ENCODE assay signal across 1 cellular context in the genomic region with DNA sequence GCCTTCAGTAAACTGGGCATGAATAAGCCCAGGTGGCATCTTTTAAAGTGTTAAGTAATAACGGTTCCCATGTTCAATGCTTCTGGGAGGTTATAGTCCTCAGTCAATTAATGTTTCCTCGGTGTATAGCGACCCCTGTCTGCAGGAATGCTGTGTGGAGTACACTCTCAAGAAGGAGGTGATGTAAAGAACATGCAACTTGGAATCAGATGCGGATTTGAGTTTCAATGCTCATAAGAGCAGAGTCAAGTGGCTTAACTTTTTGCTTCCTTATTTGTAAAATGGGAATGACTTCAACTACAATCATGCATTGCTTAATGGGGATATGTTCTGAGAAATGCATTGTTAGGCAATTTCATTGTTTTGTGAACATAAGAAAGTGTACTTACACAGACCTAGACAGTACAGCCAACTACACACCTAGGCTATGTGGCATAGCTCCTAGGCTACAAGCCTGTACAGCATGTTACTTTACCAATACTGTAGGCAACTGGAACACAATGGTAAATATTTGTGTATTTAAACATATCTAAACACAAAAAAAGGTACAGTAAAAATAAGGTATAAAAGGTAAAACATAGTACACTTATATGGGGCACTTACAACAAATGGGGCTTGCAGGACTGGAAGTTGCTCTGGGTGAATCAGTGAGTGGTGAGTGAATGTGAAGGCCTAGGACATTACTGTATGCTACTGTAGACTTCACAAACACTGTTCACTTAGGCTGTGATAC.
TF ChIP-seq lines count a peak whose summit lies in the region.

No MANE protein-coding gene starts in this region.

TF ChIP-seq in K562, 482 proteins besides CTCF, POLR2A, EP300 and RAD21 (continued from another document and continues in another):
- TF ChIP-seq, protein P1, sequence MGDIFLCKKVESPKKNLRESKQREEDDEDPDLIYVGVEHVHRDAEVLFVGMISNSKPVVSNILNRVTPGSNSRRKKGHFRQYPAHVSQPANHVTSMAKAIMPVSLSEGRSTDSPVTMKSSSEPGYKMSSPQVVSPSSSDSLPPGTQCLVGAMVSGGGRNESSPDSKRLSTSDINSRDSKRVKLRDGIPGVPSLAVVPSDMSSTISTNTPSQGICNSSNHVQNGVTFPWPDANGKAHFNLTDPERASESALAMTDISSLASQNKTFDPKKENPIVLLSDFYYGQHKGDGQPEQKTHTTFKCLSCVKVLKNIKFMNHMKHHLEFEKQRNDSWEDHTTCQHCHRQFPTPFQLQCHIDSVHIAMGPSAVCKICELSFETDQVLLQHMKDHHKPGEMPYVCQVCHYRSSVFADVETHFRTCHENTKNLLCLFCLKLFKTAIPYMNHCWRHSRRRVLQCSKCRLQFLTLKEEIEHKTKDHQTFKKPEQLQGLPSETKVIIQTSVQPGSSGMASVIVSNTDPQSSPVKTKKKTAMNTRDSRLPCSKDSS (IDR thresholded peaks at IDR 0.05; ENCODE audit: low read depth, partially characterized antibody), result no peak
- peak; percentile 75 for TF ChIP-seq JUND (IDR thresholded peaks at IDR 0.05; ENCODE audit: borderline replicate concordance, low read depth, low read length)
- no peak; the same call in 2 of the 3 replicates for TF ChIP-seq JUND (tag; IDR thresholded peaks at IDR 0.05; ENCODE audit: borderline replicate concordance, low read depth, low read length)
- TF ChIP-seq TEAD4 (IDR thresholded peaks at IDR 0.05; ENCODE audit: low read length), result peak; percentile 94
- TF ChIP-seq TEAD4 (CRISPR knock-in tag; IDR thresholded peaks at IDR 0.05; ENCODE audit: borderline replicate concordance), result peak; percentile 87; the same call in 1 of the 2 replicates
- TF ChIP-seq KLF13 (tag; IDR thresholded peaks at IDR 0.05; ENCODE audit: borderline replicate concordance, low read depth), result no peak
- no peak for TF ChIP-seq GATAD2B (IDR thresholded peaks at IDR 0.05; ENCODE audit: borderline replicate concordance)
- 0 out of 2 replicates have a peak, but pooled peaks have one; percentile 42 for TF ChIP-seq ZEB2 (IDR thresholded peaks at IDR 0.05)
- TF ChIP-seq, protein P2, sequence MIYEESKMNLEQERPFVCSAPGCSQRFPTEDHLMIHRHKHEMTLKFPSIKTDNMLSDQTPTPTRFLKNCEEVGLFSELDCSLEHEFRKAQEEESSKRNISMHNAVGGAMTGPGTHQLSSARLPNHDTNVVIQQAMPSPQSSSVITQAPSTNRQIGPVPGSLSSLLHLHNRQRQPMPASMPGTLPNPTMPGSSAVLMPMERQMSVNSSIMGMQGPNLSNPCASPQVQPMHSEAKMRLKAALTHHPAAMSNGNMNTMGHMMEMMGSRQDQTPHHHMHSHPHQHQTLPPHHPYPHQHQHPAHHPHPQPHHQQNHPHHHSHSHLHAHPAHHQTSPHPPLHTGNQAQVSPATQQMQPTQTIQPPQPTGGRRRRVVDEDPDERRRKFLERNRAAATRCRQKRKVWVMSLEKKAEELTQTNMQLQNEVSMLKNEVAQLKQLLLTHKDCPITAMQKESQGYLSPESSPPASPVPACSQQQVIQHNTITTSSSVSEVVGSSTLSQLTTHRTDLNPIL (CRISPR knock-in tag; IDR thresholded peaks at IDR 0.05), result no peak
- TF ChIP-seq NFYB (IDR thresholded peaks at IDR 0.05; ENCODE audit: extremely low read depth, insufficient read length), result no peak
- TF ChIP-seq GABPB2 (CRISPR knock-in tag; conservative IDR thresholded peaks at IDR 0.05), result no peak
- no peak for TF ChIP-seq ZNF445 (CRISPR knock-in tag; IDR thresholded peaks at IDR 0.05; ENCODE audit: low read depth)
- TF ChIP-seq ZFP36 (IDR thresholded peaks at IDR 0.05; ENCODE audit: low read depth, low read length, partially characterized antibody), result peak; percentile 24
- TF ChIP-seq, protein P3, sequence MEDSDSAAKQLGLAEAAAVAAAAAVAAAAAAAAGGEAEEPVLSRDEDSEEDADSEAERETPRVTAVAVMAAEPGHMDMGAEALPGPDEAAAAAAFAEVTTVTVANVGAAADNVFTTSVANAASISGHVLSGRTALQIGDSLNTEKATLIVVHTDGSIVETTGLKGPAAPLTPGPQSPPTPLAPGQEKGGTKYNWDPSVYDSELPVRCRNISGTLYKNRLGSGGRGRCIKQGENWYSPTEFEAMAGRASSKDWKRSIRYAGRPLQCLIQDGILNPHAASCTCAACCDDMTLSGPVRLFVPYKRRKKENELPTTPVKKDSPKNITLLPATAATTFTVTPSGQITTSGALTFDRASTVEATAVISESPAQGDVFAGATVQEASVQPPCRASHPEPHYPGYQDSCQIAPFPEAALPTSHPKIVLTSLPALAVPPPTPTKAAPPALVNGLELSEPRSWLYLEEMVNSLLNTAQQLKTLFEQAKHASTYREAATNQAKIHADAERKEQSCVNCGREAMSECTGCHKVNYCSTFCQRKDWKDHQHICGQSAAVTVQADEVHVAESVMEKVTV (CRISPR knock-in tag; IDR thresholded peaks at IDR 0.05), result peak; percentile 71
- TF ChIP-seq NR2F6 (CRISPR knock-in tag; IDR thresholded peaks at IDR 0.05), result no peak
- TF ChIP-seq CCAR2 (IDR thresholded peaks at IDR 0.05; ENCODE audit: low read depth, low read length), result no peak
- TF ChIP-seq KHSRP (IDR thresholded peaks at IDR 0.05), result no peak
- no peak for TF ChIP-seq ELF2 (CRISPR knock-in tag; IDR thresholded peaks at IDR 0.05)
- TF ChIP-seq, protein P4, sequence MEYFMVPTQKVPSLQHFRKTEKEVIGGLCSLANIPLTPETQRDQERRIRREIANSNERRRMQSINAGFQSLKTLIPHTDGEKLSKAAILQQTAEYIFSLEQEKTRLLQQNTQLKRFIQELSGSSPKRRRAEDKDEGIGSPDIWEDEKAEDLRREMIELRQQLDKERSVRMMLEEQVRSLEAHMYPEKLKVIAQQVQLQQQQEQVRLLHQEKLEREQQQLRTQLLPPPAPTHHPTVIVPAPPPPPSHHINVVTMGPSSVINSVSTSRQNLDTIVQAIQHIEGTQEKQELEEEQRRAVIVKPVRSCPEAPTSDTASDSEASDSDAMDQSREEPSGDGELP (CRISPR knock-in tag; IDR thresholded peaks at IDR 0.05; ENCODE audit: borderline replicate concordance), result no peak
- TF ChIP-seq CHD2 (IDR thresholded peaks at IDR 0.05; ENCODE audit: low read depth, low read length), result no peak
- TF ChIP-seq ELF1 (tag; IDR thresholded peaks at IDR 0.05), result no peak
- 0 out of 2 replicates have a peak, but pooled peaks have one; percentile 48 for TF ChIP-seq ZNF197 (CRISPR knock-in tag; IDR thresholded peaks at IDR 0.05; ENCODE audit: low read depth)
- no peak for TF ChIP-seq GABPA (tag; conservative IDR thresholded peaks at IDR 0.05; ENCODE audit: low read depth)
- TF ChIP-seq XRCC4 (IDR thresholded peaks at IDR 0.05; ENCODE audit: extremely low read depth, insufficient read depth, insufficient read length), result no peak
- no peak for TF ChIP-seq CBX2 (IDR thresholded peaks at IDR 0.05; ENCODE audit: insufficient read depth, low read length, poor library complexity, severe bottlenecking)
- no peak for TF ChIP-seq NONO (IDR thresholded peaks at IDR 0.05; ENCODE audit: low read depth in 2 of 2, low read length in 1 of 2)
- peak; percentile 82 for TF ChIP-seq ZSCAN32 (CRISPR knock-in tag; IDR thresholded peaks at IDR 0.05)
- TF ChIP-seq HDAC3 (IDR thresholded peaks at IDR 0.05; ENCODE audit: borderline replicate concordance, partially characterized antibody), result no peak
- TF ChIP-seq SAP30 (IDR thresholded peaks at IDR 0.05; ENCODE audit: borderline replicate concordance, insufficient read depth, low read depth, low read length, poor library complexity, severe bottlenecking), result no peak
- peak; percentile 84 for TF ChIP-seq ZNF589 (CRISPR knock-in tag; IDR thresholded peaks at IDR 0.05; ENCODE audit: low read depth)
- TF ChIP-seq TEAD1 (CRISPR knock-in tag; IDR thresholded peaks at IDR 0.05), result peak; percentile 99 to 100
- TF ChIP-seq, protein P5, sequence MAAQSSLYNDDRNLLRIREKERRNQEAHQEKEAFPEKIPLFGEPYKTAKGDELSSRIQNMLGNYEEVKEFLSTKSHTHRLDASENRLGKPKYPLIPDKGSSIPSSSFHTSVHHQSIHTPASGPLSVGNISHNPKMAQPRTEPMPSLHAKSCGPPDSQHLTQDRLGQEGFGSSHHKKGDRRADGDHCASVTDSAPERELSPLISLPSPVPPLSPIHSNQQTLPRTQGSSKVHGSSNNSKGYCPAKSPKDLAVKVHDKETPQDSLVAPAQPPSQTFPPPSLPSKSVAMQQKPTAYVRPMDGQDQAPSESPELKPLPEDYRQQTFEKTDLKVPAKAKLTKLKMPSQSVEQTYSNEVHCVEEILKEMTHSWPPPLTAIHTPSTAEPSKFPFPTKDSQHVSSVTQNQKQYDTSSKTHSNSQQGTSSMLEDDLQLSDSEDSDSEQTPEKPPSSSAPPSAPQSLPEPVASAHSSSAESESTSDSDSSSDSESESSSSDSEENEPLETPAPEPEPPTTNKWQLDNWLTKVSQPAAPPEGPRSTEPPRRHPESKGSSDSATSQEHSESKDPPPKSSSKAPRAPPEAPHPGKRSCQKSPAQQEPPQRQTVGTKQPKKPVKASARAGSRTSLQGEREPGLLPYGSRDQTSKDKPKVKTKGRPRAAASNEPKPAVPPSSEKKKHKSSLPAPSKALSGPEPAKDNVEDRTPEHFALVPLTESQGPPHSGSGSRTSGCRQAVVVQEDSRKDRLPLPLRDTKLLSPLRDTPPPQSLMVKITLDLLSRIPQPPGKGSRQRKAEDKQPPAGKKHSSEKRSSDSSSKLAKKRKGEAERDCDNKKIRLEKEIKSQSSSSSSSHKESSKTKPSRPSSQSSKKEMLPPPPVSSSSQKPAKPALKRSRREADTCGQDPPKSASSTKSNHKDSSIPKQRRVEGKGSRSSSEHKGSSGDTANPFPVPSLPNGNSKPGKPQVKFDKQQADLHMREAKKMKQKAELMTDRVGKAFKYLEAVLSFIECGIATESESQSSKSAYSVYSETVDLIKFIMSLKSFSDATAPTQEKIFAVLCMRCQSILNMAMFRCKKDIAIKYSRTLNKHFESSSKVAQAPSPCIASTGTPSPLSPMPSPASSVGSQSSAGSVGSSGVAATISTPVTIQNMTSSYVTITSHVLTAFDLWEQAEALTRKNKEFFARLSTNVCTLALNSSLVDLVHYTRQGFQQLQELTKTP (IDR thresholded peaks at IDR 0.05; ENCODE audit: low read depth in 1 of 2, partially characterized antibody in 2 of 2), result no peak
- no peak for TF ChIP-seq YBX1 (IDR thresholded peaks at IDR 0.05)
- TF ChIP-seq, protein P6, sequence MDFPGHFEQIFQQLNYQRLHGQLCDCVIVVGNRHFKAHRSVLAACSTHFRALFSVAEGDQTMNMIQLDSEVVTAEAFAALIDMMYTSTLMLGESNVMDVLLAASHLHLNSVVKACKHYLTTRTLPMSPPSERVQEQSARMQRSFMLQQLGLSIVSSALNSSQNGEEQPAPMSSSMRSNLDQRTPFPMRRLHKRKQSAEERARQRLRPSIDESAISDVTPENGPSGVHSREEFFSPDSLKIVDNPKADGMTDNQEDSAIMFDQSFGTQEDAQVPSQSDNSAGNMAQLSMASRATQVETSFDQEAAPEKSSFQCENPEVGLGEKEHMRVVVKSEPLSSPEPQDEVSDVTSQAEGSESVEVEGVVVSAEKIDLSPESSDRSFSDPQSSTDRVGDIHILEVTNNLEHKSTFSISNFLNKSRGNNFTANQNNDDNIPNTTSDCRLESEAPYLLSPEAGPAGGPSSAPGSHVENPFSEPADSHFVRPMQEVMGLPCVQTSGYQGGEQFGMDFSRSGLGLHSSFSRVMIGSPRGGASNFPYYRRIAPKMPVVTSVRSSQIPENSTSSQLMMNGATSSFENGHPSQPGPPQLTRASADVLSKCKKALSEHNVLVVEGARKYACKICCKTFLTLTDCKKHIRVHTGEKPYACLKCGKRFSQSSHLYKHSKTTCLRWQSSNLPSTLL (IDR thresholded peaks at IDR 0.05), result no peak
- TF ChIP-seq KLF1 (tag; IDR thresholded peaks at IDR 0.05), result no peak
- TF ChIP-seq BRD9 (IDR thresholded peaks at IDR 0.05; ENCODE audit: low read depth, partially characterized antibody), result peak; percentile 23
- TF ChIP-seq ZNF175 (CRISPR knock-in tag; IDR thresholded peaks at IDR 0.05; ENCODE audit: low read depth), result peak; percentile 86
- TF ChIP-seq, protein P7, sequence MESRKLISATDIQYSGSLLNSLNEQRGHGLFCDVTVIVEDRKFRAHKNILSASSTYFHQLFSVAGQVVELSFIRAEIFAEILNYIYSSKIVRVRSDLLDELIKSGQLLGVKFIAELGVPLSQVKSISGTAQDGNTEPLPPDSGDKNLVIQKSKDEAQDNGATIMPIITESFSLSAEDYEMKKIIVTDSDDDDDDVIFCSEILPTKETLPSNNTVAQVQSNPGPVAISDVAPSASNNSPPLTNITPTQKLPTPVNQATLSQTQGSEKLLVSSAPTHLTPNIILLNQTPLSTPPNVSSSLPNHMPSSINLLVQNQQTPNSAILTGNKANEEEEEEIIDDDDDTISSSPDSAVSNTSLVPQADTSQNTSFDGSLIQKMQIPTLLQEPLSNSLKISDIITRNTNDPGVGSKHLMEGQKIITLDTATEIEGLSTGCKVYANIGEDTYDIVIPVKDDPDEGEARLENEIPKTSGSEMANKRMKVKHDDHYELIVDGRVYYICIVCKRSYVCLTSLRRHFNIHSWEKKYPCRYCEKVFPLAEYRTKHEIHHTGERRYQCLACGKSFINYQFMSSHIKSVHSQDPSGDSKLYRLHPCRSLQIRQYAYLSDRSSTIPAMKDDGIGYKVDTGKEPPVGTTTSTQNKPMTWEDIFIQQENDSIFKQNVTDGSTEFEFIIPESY (CRISPR knock-in tag; IDR thresholded peaks at IDR 0.05), result no peak
- TF ChIP-seq TARDBP (IDR thresholded peaks at IDR 0.05), result no peak
- TF ChIP-seq E2F3 (CRISPR knock-in tag; IDR thresholded peaks at IDR 0.05), result no peak
- TF ChIP-seq, protein P8, sequence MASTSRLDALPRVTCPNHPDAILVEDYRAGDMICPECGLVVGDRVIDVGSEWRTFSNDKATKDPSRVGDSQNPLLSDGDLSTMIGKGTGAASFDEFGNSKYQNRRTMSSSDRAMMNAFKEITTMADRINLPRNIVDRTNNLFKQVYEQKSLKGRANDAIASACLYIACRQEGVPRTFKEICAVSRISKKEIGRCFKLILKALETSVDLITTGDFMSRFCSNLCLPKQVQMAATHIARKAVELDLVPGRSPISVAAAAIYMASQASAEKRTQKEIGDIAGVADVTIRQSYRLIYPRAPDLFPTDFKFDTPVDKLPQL (IDR thresholded peaks at IDR 0.05; ENCODE audit: extremely low read depth, insufficient read length), result no peak
- no peak for TF ChIP-seq PPARD (CRISPR knock-in tag; IDR thresholded peaks at IDR 0.05)
- TF ChIP-seq SRSF9 (IDR thresholded peaks at IDR 0.05; ENCODE audit: borderline replicate concordance, low read depth, low read length), result no peak
- no peak for TF ChIP-seq SRSF1 (IDR thresholded peaks at IDR 0.05; ENCODE audit: low read depth, low read length)
- TF ChIP-seq CEBPB (tag; IDR thresholded peaks at IDR 0.05), result peak; percentile 65
- TF ChIP-seq ZNF12 (CRISPR knock-in tag; IDR thresholded peaks at IDR 0.05), result no peak
- TF ChIP-seq SNRNP70 (optimal IDR thresholded peaks at IDR 0.05; ENCODE audit: low read depth, low read length), result no peak
- TF ChIP-seq, protein P9, sequence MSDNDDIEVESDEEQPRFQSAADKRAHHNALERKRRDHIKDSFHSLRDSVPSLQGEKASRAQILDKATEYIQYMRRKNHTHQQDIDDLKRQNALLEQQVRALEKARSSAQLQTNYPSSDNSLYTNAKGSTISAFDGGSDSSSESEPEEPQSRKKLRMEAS (CRISPR knock-in tag; IDR thresholded peaks at IDR 0.05), result no peak
- TF ChIP-seq SIN3A (IDR thresholded peaks at IDR 0.05; ENCODE audit: borderline replicate concordance in 2 of 2, control insufficient read depth in 1 of 2, low read depth in 2 of 2, low read length in 2 of 2), result no peak
- no peak for TF ChIP-seq POU5F1 (IDR thresholded peaks at IDR 0.05; ENCODE audit: borderline replicate concordance, low read depth, low read length, partially characterized antibody)
- TF ChIP-seq SRSF3 (IDR thresholded peaks at IDR 0.05; ENCODE audit: insufficient read depth, low read length), result no peak
- no peak for TF ChIP-seq ZZZ3 (IDR thresholded peaks at IDR 0.05)
- no peak for TF ChIP-seq THRAP3 (IDR thresholded peaks at IDR 0.05; ENCODE audit: borderline replicate concordance)
- TF ChIP-seq MCM3 (IDR thresholded peaks at IDR 0.05), result no peak
- TF ChIP-seq ATF7 (IDR thresholded peaks at IDR 0.05), result peak; percentile 75
- 0 out of 2 replicates have a peak, but pooled peaks have one; percentile 23 for TF ChIP-seq CREM (IDR thresholded peaks at IDR 0.05; ENCODE audit: low read depth)
